In genomic region chr19:57436392-57436791, GRCh38 we compare ENCODE assay signal across 8 cellular contexts. TPM values are rescaled to one million over a fixed set of nuclear protein-coding genes. Genes with fewer than 3 reads are reported as not detected.
DNase-seq lines count a peak whose midpoint lies in the region; ATAC-seq, FAIRE-seq and TF ChIP-seq lines count a peak whose summit lies in the region.

No MANE protein-coding gene starts in this region.

- H3K79me2 ChIP-seq in GM12878 (ENCODE audit: control insufficient read depth, insufficient read depth, low read length), result peaks cover 17% of the 10 kb centered on the region

- no peak for TF ChIP-seq RAD21 in GM12878 (IDR thresholded peaks at IDR 0.05; ENCODE audit: insufficient read depth, low read depth, low read length)

- H3K9ac ChIP-seq in HUES64 (ENCODE audit: low read depth, low read length) (peak overlapping the region; percentile 91), GM12878 (ENCODE audit: control insufficient read depth, insufficient read depth, low read length) (peak overlapping the region; percentile 61; the same call in 1 of the 2 replicates)

- intact Hi-C loops in GM12878 (cut with micrococcal nuclease; ENCODE audit: unreplicated experiment), result no loop called here
- intact Hi-C loops in lower lobe of right lung (cut with DNase I), result no loop called here

- RAD21 ChIA-PET in GM12878 (lab: Charles Lee; ENCODE audit: unreplicated experiment), result no interaction called here

- no peak for DNase-seq in AG04450 (ENCODE audit: low read depth, low spot score)
- DNase-seq in GM12878 (ENCODE audit: low read depth, low spot score), result no peak
- no peak for DNase-seq in lower lobe of right lung
- DNase-seq in SW480 (ENCODE audit: low spot score), result no peak
- no peak for DNase-seq in NCI-H446 (lab: John Stamatoyannopoulos, UW)
- no peak for DNase-seq in NCI-H69 (lab: John Stamatoyannopoulos, UW)
- DNase-seq in middle frontal gyrus (ENCODE audit: extremely low spot score, low spot score), result no peak

- peak overlapping the region; percentile 56 for H3K4me2 ChIP-seq in GM12878 (ENCODE audit: control insufficient read depth, insufficient read depth)

- H3K27ac ChIP-seq in AG04450 (ENCODE audit: low read depth, low read length) (no peak overlapping the region), HUES64 (ENCODE audit: low read depth, low read length) (no peak overlapping the region), GM12878 (ENCODE audit: control insufficient read depth, insufficient read depth) (no peak overlapping the region), lower lobe of right lung (no peak overlapping the region)

- no peaks in the 10 kb centered on the region; the same call in 1 of the 2 replicates for H4K20me1 ChIP-seq in GM12878 (ENCODE audit: control insufficient read depth, insufficient read depth)

- peaks cover 12% of the 10 kb centered on the region for H3K36me3 ChIP-seq in HUES64 (ENCODE audit: insufficient read depth, low read length)
- H3K36me3 ChIP-seq in GM12878 (ENCODE audit: control insufficient read depth in 2 of 2, insufficient read depth in 2 of 2, low read length in 1 of 2), result peaks cover 0 to 5% of the 10 kb centered on the region in 2 experiments; a peak in 1 of 4 replicates
- no peaks in the 10 kb centered on the region for H3K36me3 ChIP-seq in lower lobe of right lung

- in situ Hi-C loops in GM12878 (cut with MboI), result no loop called here

- H3K4me3 ChIP-seq in AG04450 (ENCODE audit: low read depth, low read length), result peak overlapping the region; percentile 87
- H3K4me3 ChIP-seq in HUES64 (ENCODE audit: low read length), result peak overlapping the region; percentile 81
- peak overlapping the region; percentile 73 for H3K4me3 ChIP-seq in GM12878
- peak overlapping the region; percentile 97 for H3K4me3 ChIP-seq in lower lobe of right lung

- SMC1A ChIA-PET in GM12878 (lab: Charles Lee; ENCODE audit: uncharacterized antibody, unreplicated experiment), result no interaction called here

- H3K4me1 ChIP-seq in HUES64 (ENCODE audit: insufficient read depth, low read length) (peaks cover 9% of the 10 kb centered on the region; the same call in 1 of the 2 replicates), GM12878 (ENCODE audit: control insufficient read depth, insufficient read depth, low read length) (peaks cover 5% of the 10 kb centered on the region; the same call in 1 of the 2 replicates), lower lobe of right lung (peaks cover 19% of the 10 kb centered on the region)

- TF ChIP-seq POLR2A in GM12878 (IDR thresholded peaks at IDR 0.05; ENCODE audit: low read depth, low read length), result no peak

- H3K27me3 ChIP-seq in AG04450 (ENCODE audit: control insufficient read depth, insufficient read depth, low read length) (no peaks in the 10 kb centered on the region), HUES64 (ENCODE audit: insufficient read depth, low read length) (no peaks in the 10 kb centered on the region), GM12878 (replicated peaks in 1 of 2; ENCODE audit: control insufficient read depth in 2 of 2, insufficient read depth in 2 of 2, low read length in 1 of 2) (no peaks in the 10 kb centered on the region), lower lobe of right lung (ENCODE audit: low read depth) (no peaks in the 10 kb centered on the region)

- ATAC-seq in GM12878 (no peak), lower lobe of right lung (no peak)

- TF ChIP-seq CTCF in AG04450 (IDR thresholded peaks at IDR 0.05; ENCODE audit: low read depth, low read length) (no peak), GM12878 (IDR thresholded peaks at IDR 0.05 in 2 of 3, conservative IDR thresholded peaks at IDR 0.05 in 1 of 3; ENCODE audit: control insufficient read depth in 2 of 3, extremely low read depth in 1 of 3, insufficient read depth in 1 of 3, low read depth in 3 of 3, low read length in 3 of 3) (no peak), lower lobe of right lung (IDR thresholded peaks at IDR 0.05) (no peak)

- TF ChIP-seq EP300 in GM12878 (IDR thresholded peaks at IDR 0.05; ENCODE audit: borderline replicate concordance in 1 of 2, control insufficient read depth in 1 of 2, low read depth in 2 of 2, low read length in 2 of 2), result no peak

- H2AFZ ChIP-seq in GM12878 (ENCODE audit: control insufficient read depth, low read depth, low read length), result no peak overlapping the region

- CTCF ChIA-PET in AG04450 (lab: Charles Lee), result no interaction called here
- CTCF ChIA-PET in GM12878 (lab: Yijun Ruan, JAX), result interaction anchor here (0.8 to 1.2 kb wide), 2 partner anchors 19 to 197 kb away, joined by 3 read pairs; no protein-coding TSS in a partner anchor

- POLR2A ChIA-PET in AG04450 (lab: Yijun Ruan, JAX) (no interaction called here), GM12878 (lab: Charles Lee) (no interaction called here)

- H3K9me3 ChIP-seq in AG04450 (ENCODE audit: control insufficient read depth, insufficient read depth, low read length), result peaks cover 30% of the 10 kb centered on the region
- no peaks in the 10 kb centered on the region for H3K9me3 ChIP-seq in HUES64 (ENCODE audit: insufficient read depth, low read depth, low read length)
- H3K9me3 ChIP-seq in GM12878 (replicated peaks; ENCODE audit: control insufficient read depth, insufficient read depth, low read length), result peaks cover 5% of the 10 kb centered on the region; the same call in 2 of the 3 replicates
- H3K9me3 ChIP-seq in lower lobe of right lung, result peaks cover 30% of the 10 kb centered on the region

- WGBS in HUES64, result 100% methylated on average over 1 of the region's 1 CpG
- 50% methylated on average over 1 of the region's 1 CpG for WGBS in GM12878 (ENCODE audit: insufficient coverage, insufficient replicate concordance, low lambda C conversion rate, missing lambda C conversion rate)

- BruUV-seq in GM12878 (replicated peaks; lab: Mats Ljungman, UMichigan), result no TSS peak

- FAIRE-seq in GM12878 (lab: Jason Lieb, UNC), result no peak

RNA-seq across cellular contexts. Expression of gene ZNF749, which starts 1.3 kb away (rescaled TPM):
- polyA plus RNA-seq in AG04450 (2011; rRNA removed) (7.4 and 9.7 TPM in 2 replicates), GM12878 (2011; rRNA removed) (18.3 and 19.9 TPM in 2 replicates), GM12878 (2014; fragmentation: Illumina TruSeq; extraction: Trizol) (10.6 and 16.2 TPM in 2 replicates), GM12878 (2014; fragmentation: Nextera tagmentation; extraction: Ambion mirVana) (1 to 10 TPM; 3.1 to 6.0 TPM), GM12878 (2014; rRNA removed) (17.0 and 20.1 TPM in 2 replicates), GM12878 (2016; fragmentation: Nextera tagmentation; extraction: Ambion mirVana) (10 to 100 TPM; 19.1 to 20.2 TPM)
- polyA minus RNA-seq in AG04450 (2011; rRNA and poly(A)+ RNA removed), result 9.9 and 12.5 TPM in 2 replicates
- 9.7 TPM for polyA plus RNA-seq in HUES64 (2013, experiment 1 of 2)
- 13.6 TPM for polyA plus RNA-seq in HUES64 (2013, experiment 2 of 2)
- 34.9 and 37.2 TPM in 2 replicates for total RNA-seq in GM12878 (2013; cell fraction: nucleolus; rRNA removed)
- total RNA-seq in GM12878 (2014; rRNA removed) (11.8 and 13.3 TPM in 2 replicates), GM12878 (2014; rRNA removed; fragmentation: Illumina TruSeq; extraction: Trizol) (11.1 and 15.0 TPM in 2 replicates), GM12878 (2021) (14.2 and 16.1 TPM in 2 replicates), lower lobe of right lung (6.7 TPM)
- polyA plus RNA-seq in GM12878 (2011; ENCODE audit: low read depth), result 11.5 TPM
- polyA plus RNA-seq in GM12878 (2011; cell fraction: cytosol; rRNA removed), result 12.3 and 14.6 TPM in 2 replicates
- 10.2 and 12.3 TPM in 2 replicates for polyA plus RNA-seq in GM12878 (2011; cell fraction: nucleus; rRNA removed)
- polyA plus RNA-seq in GM12878 (2012), result 11.2 and 11.6 TPM in 2 replicates
- 21.1 and 23.5 TPM in 2 replicates for polyA minus RNA-seq in GM12878 (2011; rRNA and poly(A)+ RNA removed)
- 7.5 and 9.6 TPM in 2 replicates for polyA minus RNA-seq in GM12878 (2011; cell fraction: cytosol; rRNA and poly(A)+ RNA removed)
- polyA minus RNA-seq in GM12878 (2011; cell fraction: nucleus; rRNA and poly(A)+ RNA removed), result 10.4 and 13.2 TPM in 2 replicates

RNA-seq across cellular contexts. Expression of gene VN1R1, which starts 20.5 kb away (rescaled TPM):
- 0.11 and 0.21 TPM in 2 replicates for polyA plus RNA-seq in AG04450 (2011; rRNA removed)
- 0.17 TPM in 1 of 2 replicates, not detected in the other for polyA minus RNA-seq in AG04450 (2011; rRNA and poly(A)+ RNA removed)
- 0.30 TPM for polyA plus RNA-seq in HUES64 (2013, experiment 1 of 2)
- polyA plus RNA-seq in HUES64 (2013, experiment 2 of 2), result 0.38 TPM
- 4.0 and 4.2 TPM in 2 replicates for total RNA-seq in GM12878 (2013; cell fraction: nucleolus; rRNA removed)
- 0.44 and 0.68 TPM in 2 replicates for total RNA-seq in GM12878 (2014; rRNA removed)
- 0.40 and 0.41 TPM in 2 replicates for total RNA-seq in GM12878 (2014; rRNA removed; fragmentation: Illumina TruSeq; extraction: Trizol)
- total RNA-seq in GM12878 (2021), result 0.35 and 0.49 TPM in 2 replicates
- polyA plus RNA-seq in GM12878 (2011; ENCODE audit: low read depth), result 0.46 TPM
- polyA plus RNA-seq in GM12878 (2011; rRNA removed), result 0.49 and 0.61 TPM in 2 replicates
- polyA plus RNA-seq in GM12878 (2011; cell fraction: cytosol; rRNA removed), result 0.13 and 0.18 TPM in 2 replicates
- polyA plus RNA-seq in GM12878 (2011; cell fraction: nucleus; rRNA removed), result 0.30 and 0.41 TPM in 2 replicates
- 0.23 and 0.36 TPM in 2 replicates for polyA plus RNA-seq in GM12878 (2012)
- polyA plus RNA-seq in GM12878 (2014; fragmentation: Illumina TruSeq; extraction: Trizol), result 0.37 and 0.95 TPM in 2 replicates
- polyA plus RNA-seq in GM12878 (2014; fragmentation: Nextera tagmentation; extraction: Ambion mirVana), result under 1 TPM; 0.07 to 0.13 TPM
- 0.19 and 0.28 TPM in 2 replicates for polyA plus RNA-seq in GM12878 (2014; rRNA removed)
- polyA plus RNA-seq in GM12878 (2016; fragmentation: Nextera tagmentation; extraction: Ambion mirVana), result under 1 TPM in 1 of 2 experiments, not detected in 1; 0.17 TPM
- 0.29 and 0.31 TPM in 2 replicates for polyA minus RNA-seq in GM12878 (2011; rRNA and poly(A)+ RNA removed)
- not detected in 2 replicates for polyA minus RNA-seq in GM12878 (2011; cell fraction: cytosol; rRNA and poly(A)+ RNA removed)
- 0.12 and 0.19 TPM in 2 replicates for polyA minus RNA-seq in GM12878 (2011; cell fraction: nucleus; rRNA and poly(A)+ RNA removed)
- 0.71 TPM for total RNA-seq in lower lobe of right lung

RNA-seq across cellular contexts. Expression of gene ZNF17, which starts 25.4 kb away (rescaled TPM):
- polyA plus RNA-seq in AG04450 (2011; rRNA removed) (5.7 and 6.4 TPM in 2 replicates), GM12878 (2011; rRNA removed) (10.2 and 13.4 TPM in 2 replicates), GM12878 (2014; fragmentation: Illumina TruSeq; extraction: Trizol) (8.3 and 11.0 TPM in 2 replicates), GM12878 (2014; fragmentation: Nextera tagmentation; extraction: Ambion mirVana) (1 to 10 TPM; 4.4 to 4.9 TPM), GM12878 (2014; rRNA removed) (5.3 and 7.4 TPM in 2 replicates), GM12878 (2016; fragmentation: Nextera tagmentation; extraction: Ambion mirVana) (1 to 10 TPM; 6.0 to 6.4 TPM)
- polyA minus RNA-seq in AG04450 (2011; rRNA and poly(A)+ RNA removed), result 30.1 and 35.3 TPM in 2 replicates
- polyA plus RNA-seq in HUES64 (2013, experiment 1 of 2), result 4.6 TPM
- polyA plus RNA-seq in HUES64 (2013, experiment 2 of 2), result 4.7 TPM
- total RNA-seq in GM12878 (2013; cell fraction: nucleolus; rRNA removed), result 60.3 and 67.7 TPM in 2 replicates
- total RNA-seq in GM12878 (2014; rRNA removed) (8.5 and 9.9 TPM in 2 replicates), GM12878 (2014; rRNA removed; fragmentation: Illumina TruSeq; extraction: Trizol) (10.7 and 11.3 TPM in 2 replicates), GM12878 (2021) (10.8 and 12.2 TPM in 2 replicates), lower lobe of right lung (12.6 TPM)
- polyA plus RNA-seq in GM12878 (2011; ENCODE audit: low read depth), result 5.0 TPM
- polyA plus RNA-seq in GM12878 (2011; cell fraction: cytosol; rRNA removed), result 7.5 and 8.6 TPM in 2 replicates
- polyA plus RNA-seq in GM12878 (2011; cell fraction: nucleus; rRNA removed), result 11.2 and 12.2 TPM in 2 replicates
- polyA plus RNA-seq in GM12878 (2012), result 4.2 and 4.7 TPM in 2 replicates
- polyA minus RNA-seq in GM12878 (2011; rRNA and poly(A)+ RNA removed), result 20.1 and 22.5 TPM in 2 replicates
- 4.3 and 8.3 TPM in 2 replicates for polyA minus RNA-seq in GM12878 (2011; cell fraction: cytosol; rRNA and poly(A)+ RNA removed)
- 21.3 and 29.8 TPM in 2 replicates for polyA minus RNA-seq in GM12878 (2011; cell fraction: nucleus; rRNA and poly(A)+ RNA removed)

RNA-seq across cellular contexts. Expression of gene ZNF772, which starts 41.0 kb away (rescaled TPM):
- polyA plus RNA-seq in AG04450 (2011; rRNA removed) (6.6 and 6.8 TPM in 2 replicates), GM12878 (2011; rRNA removed) (3.9 and 5.5 TPM in 2 replicates), GM12878 (2014; fragmentation: Illumina TruSeq; extraction: Trizol) (3.7 and 4.4 TPM in 2 replicates), GM12878 (2014; fragmentation: Nextera tagmentation; extraction: Ambion mirVana) (under 1 TPM; 0.42 to 0.98 TPM), GM12878 (2014; rRNA removed) (3.0 and 3.2 TPM in 2 replicates), GM12878 (2016; fragmentation: Nextera tagmentation; extraction: Ambion mirVana) (1 to 10 TPM; 3.3 to 3.7 TPM)
- 13.8 and 14.8 TPM in 2 replicates for polyA minus RNA-seq in AG04450 (2011; rRNA and poly(A)+ RNA removed)
- 5.9 TPM for polyA plus RNA-seq in HUES64 (2013, experiment 1 of 2)
- polyA plus RNA-seq in HUES64 (2013, experiment 2 of 2), result 6.5 TPM
- 27.5 and 32.4 TPM in 2 replicates for total RNA-seq in GM12878 (2013; cell fraction: nucleolus; rRNA removed)
- total RNA-seq in GM12878 (2014; rRNA removed) (8.7 and 9.4 TPM in 2 replicates), GM12878 (2014; rRNA removed; fragmentation: Illumina TruSeq; extraction: Trizol) (7.2 and 7.3 TPM in 2 replicates), GM12878 (2021) (5.1 and 5.9 TPM in 2 replicates), lower lobe of right lung (10.0 TPM)
- polyA plus RNA-seq in GM12878 (2011; ENCODE audit: low read depth), result 1.6 TPM
- polyA plus RNA-seq in GM12878 (2011; cell fraction: cytosol; rRNA removed), result 3.2 and 3.8 TPM in 2 replicates
- polyA plus RNA-seq in GM12878 (2011; cell fraction: nucleus; rRNA removed), result 3.3 and 4.2 TPM in 2 replicates
- polyA plus RNA-seq in GM12878 (2012), result 1.8 and 2.5 TPM in 2 replicates
- 12.8 and 13.5 TPM in 2 replicates for polyA minus RNA-seq in GM12878 (2011; rRNA and poly(A)+ RNA removed)
- polyA minus RNA-seq in GM12878 (2011; cell fraction: cytosol; rRNA and poly(A)+ RNA removed), result 1.6 and 2.5 TPM in 2 replicates
- 9.9 and 11.3 TPM in 2 replicates for polyA minus RNA-seq in GM12878 (2011; cell fraction: nucleus; rRNA and poly(A)+ RNA removed)

RNA-seq across cellular contexts. Expression of gene ZNF548, which starts 46.7 kb away (rescaled TPM):
- 12.7 and 14.2 TPM in 2 replicates for polyA plus RNA-seq in AG04450 (2011; rRNA removed)
- 21.8 and 23.5 TPM in 2 replicates for polyA minus RNA-seq in AG04450 (2011; rRNA and poly(A)+ RNA removed)
- 5.3 TPM for polyA plus RNA-seq in HUES64 (2013, experiment 1 of 2)
- polyA plus RNA-seq in HUES64 (2013, experiment 2 of 2), result 6.4 TPM
- 94.2 and 96.4 TPM in 2 replicates for total RNA-seq in GM12878 (2013; cell fraction: nucleolus; rRNA removed)
- total RNA-seq in GM12878 (2014; rRNA removed), result 17.6 and 21.1 TPM in 2 replicates
- total RNA-seq in GM12878 (2014; rRNA removed; fragmentation: Illumina TruSeq; extraction: Trizol), result 17.8 and 18.1 TPM in 2 replicates
- 18.2 and 18.6 TPM in 2 replicates for total RNA-seq in GM12878 (2021)
- polyA plus RNA-seq in GM12878 (2011; ENCODE audit: low read depth), result 14.7 TPM
- polyA plus RNA-seq in GM12878 (2011; rRNA removed), result 44.8 and 59.3 TPM in 2 replicates
- 36.1 and 41.8 TPM in 2 replicates for polyA plus RNA-seq in GM12878 (2011; cell fraction: cytosol; rRNA removed)
- polyA plus RNA-seq in GM12878 (2011; cell fraction: nucleus; rRNA removed), result 39.7 and 48.9 TPM in 2 replicates
- polyA plus RNA-seq in GM12878 (2012), result 18.2 and 20.3 TPM in 2 replicates
- 16.3 and 21.2 TPM in 2 replicates for polyA plus RNA-seq in GM12878 (2014; fragmentation: Illumina TruSeq; extraction: Trizol)
- polyA plus RNA-seq in GM12878 (2014; fragmentation: Nextera tagmentation; extraction: Ambion mirVana), result 1 to 10 TPM; 3.9 to 5.6 TPM
- 16.8 and 17.8 TPM in 2 replicates for polyA plus RNA-seq in GM12878 (2014; rRNA removed)
- 1 to 10 TPM; 8.4 to 9.1 TPM for polyA plus RNA-seq in GM12878 (2016; fragmentation: Nextera tagmentation; extraction: Ambion mirVana)
- 38.3 and 40.6 TPM in 2 replicates for polyA minus RNA-seq in GM12878 (2011; rRNA and poly(A)+ RNA removed)
- polyA minus RNA-seq in GM12878 (2011; cell fraction: cytosol; rRNA and poly(A)+ RNA removed), result 13.7 and 13.9 TPM in 2 replicates
- polyA minus RNA-seq in GM12878 (2011; cell fraction: nucleus; rRNA and poly(A)+ RNA removed), result 18.6 and 26.0 TPM in 2 replicates
- total RNA-seq in lower lobe of right lung, result 19.6 TPM
